Comparison of ENCODE assay signal across 24 cellular contexts in the genomic region with DNA sequence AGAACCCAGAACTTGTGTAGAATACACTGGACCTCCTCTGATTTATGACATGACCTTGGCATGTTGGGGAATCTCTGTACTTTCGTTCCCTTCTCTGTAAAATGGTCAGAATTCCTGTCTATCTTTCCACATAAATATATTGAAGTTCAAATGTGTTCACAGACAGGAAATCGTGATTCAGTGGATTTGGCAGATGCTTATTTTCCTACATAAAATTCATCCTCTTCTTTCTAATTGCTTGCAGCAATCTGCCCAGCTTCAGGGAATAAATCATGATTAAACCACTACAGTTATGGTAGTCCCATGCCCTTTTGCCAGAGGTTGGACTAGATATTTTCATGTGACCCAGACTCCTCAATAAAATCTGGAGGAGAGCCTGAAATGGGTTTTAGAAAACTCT. TPM values are rescaled to one million over a fixed set of nuclear protein-coding genes. Genes with fewer than 3 reads are reported as not detected.
A peak's percentile ranks its signal among the peaks of the same experiment; 100 is the strongest.
DNase-seq lines count a peak whose midpoint lies in the region; ATAC-seq and TF ChIP-seq lines count a peak whose summit lies in the region.
"Had no signal": no experiment of that assay in that cellular context is flagged by ENCODE, and none has a peak within 500 bp of the region (broad histone marks: within the 10 kb centered on the region; RNA-seq: fewer than 3 reads in every experiment).

No MANE protein-coding gene starts in this region.

- DNase-seq in A172 (ENCODE audit: low spot score) (peak; percentile 83), GM04503 (ENCODE audit: low read depth) (peak; percentile 52), astrocyte of the spinal cord (ENCODE audit: low read depth, low spot score) (peak; percentile 7), fibroblast of villous mesenchyme (ENCODE audit: low read depth) (peak; percentile 17), NCI-H446 (lab: John Stamatoyannopoulos, UW) (no peak), NCI-H2029 treated with DMSO at 0.1 percent for 48 hours (lab: John Stamatoyannopoulos, UW) (no peak)
- DNase-seq: 8988T; activated CD4-positive, CD25-positive, alpha-beta regulatory T cell; activated CD8-positive, alpha-beta T cell treated with anti-CD3 and anti-CD28 coated beads for 36 hours; GF-D8; Karpas-422; left colon; mesendoderm; naive thymus-derived CD8-positive, alpha-beta T cell; NCI-H187; T-helper 9 cell; trophoblast cell had no signal

- ATAC-seq in HG02571 (IDR thresholded peaks at IDR 0.05; ENCODE audit: unreplicated experiment), result no peak
- no peak for ATAC-seq in HG03432 (IDR thresholded peaks at IDR 0.05; ENCODE audit: unreplicated experiment)
- ATAC-seq: activated CD8-positive, alpha-beta T cell treated with anti-CD3 and anti-CD28 coated beads for 36 hours; GM12878; naive thymus-derived CD8-positive, alpha-beta T cell had no signal

- no peak for TF ChIP-seq CTCF in astrocyte of the spinal cord (IDR thresholded peaks at IDR 0.05; ENCODE audit: low read depth, low read length)
- TF ChIP-seq CTCF in fibroblast of villous mesenchyme (IDR thresholded peaks at IDR 0.05; ENCODE audit: insufficient read depth, low read depth, low read length), result no peak

- H3K4me3 ChIP-seq in astrocyte of the spinal cord (ENCODE audit: low read depth, low read length), result no peak overlapping the region
- H3K4me3 ChIP-seq in fibroblast of villous mesenchyme (ENCODE audit: low read depth, low read length), result no peak overlapping the region
- H3K4me3 ChIP-seq: cardiac muscle cell, GM12878, HAP-1, ovary, right atrium auricular region had no signal

- in situ Hi-C loops in astrocyte of the spinal cord (cut with HindIII; ENCODE audit: low sequenced_read_pairs), result no loop called here

RNA-seq across cellular contexts. Expression of gene ARL15, which starts 52.1 kb away (rescaled TPM):
- 28.3 and 29.7 TPM in 2 replicates for total RNA-seq in A172 (2014; rRNA removed; shearing (Covaris generic))
- total RNA-seq in fibroblast of villous mesenchyme, result 28.1 and 35.8 TPM in 2 replicates

Comparison
In these comparisons a context has a peak if more than half of its experiments do, and no peak if none do; other contexts are left out.
1. DNase-seq: peak in A172 (single experiment), GM04503 (single experiment), astrocyte of the spinal cord (single experiment) and fibroblast of villous mesenchyme (single experiment); none in NCI-H446 (0 of 2) and NCI-H2029 treated with DMSO at 0.1 percent for 48 hours (single experiment).